Comparison of ENCODE assay signal across 15 cellular contexts in the genomic region with DNA sequence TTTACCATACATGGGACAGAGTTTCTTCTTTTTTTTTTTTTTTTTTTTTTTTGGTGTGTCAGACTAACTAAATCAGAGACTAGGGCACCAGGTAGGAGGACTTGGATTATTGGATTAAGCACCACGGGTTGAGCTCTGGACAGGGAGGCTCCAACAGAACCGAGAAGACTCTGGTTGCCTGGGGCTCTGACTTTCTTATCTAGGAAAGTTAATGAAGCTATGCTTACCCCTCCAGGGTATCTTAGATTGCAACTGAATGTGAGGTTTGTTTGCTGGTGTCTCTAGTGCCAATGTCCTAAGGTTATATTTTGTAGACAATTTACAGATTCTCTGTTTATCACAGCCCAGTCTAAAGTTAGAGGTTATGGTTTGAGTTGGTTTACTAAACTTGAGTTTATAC. TPM values are rescaled to one million over a fixed set of nuclear protein-coding genes. Genes with fewer than 3 reads are reported as not detected.
A peak's percentile ranks its signal among the peaks of the same experiment; 100 is the strongest.
DNase-seq lines count a peak whose midpoint lies in the region; ATAC-seq, FAIRE-seq and TF ChIP-seq lines count a peak whose summit lies in the region.
"Had no signal": no experiment of that assay in that cellular context is flagged by ENCODE, and none has a peak within 500 bp of the region (broad histone marks: within the 10 kb centered on the region; RNA-seq: fewer than 3 reads in every experiment).

No MANE protein-coding gene starts in this region.

- H3K36me3 ChIP-seq in BLaER1: no peaks in the 10 kb centered on the region
- H3K36me3 ChIP-seq in endodermal cell (ENCODE audit: control insufficient read depth, insufficient read depth, low read length): no peaks in the 10 kb centered on the region
- H3K36me3 ChIP-seq in psoas muscle (ENCODE audit: insufficient read depth in 1 of 2, low read depth in 1 of 2): no peaks in the 10 kb centered on the region
- no peaks in the 10 kb centered on the region for H3K36me3 ChIP-seq in suprapubic skin
- no peaks in the 10 kb centered on the region for H3K36me3 ChIP-seq in small intestine (ENCODE audit: control insufficient read depth in 2 of 2, insufficient read depth in 2 of 2, low read length in 2 of 2)

- 20 to 22% methylated on average over 1 to 2 of the region's 2 CpGs for WGBS in endodermal cell (ENCODE audit: insufficient coverage in 1 of 2, insufficient read length in 1 of 2), 2 experiments
- WGBS in psoas muscle, 3 donors: 46 to 61% (median 55%) methylated on average over 2 of the region's 2 CpGs
- WGBS in suprapubic skin: 25% methylated on average over 2 of the region's 2 CpGs
- 21 to 52% (median 40%) methylated on average over 2 of the region's 2 CpGs for WGBS in small intestine, 3 donors

- H3K27ac Mint-ChIP-seq in endodermal cell: peak overlapping the region; percentile 12
- H3K27ac Mint-ChIP-seq: CD14-positive monocyte; CD8-positive, alpha-beta T cell had no signal

- H3K9ac ChIP-seq in BLaER1 (no peak overlapping the region), endodermal cell (ENCODE audit: extremely low read depth, low read length, poor library complexity, severe bottlenecking) (no peak overlapping the region)

- DNase-seq in COLO829 (ENCODE audit: low spot score) (peak; percentile 12), endodermal cell (peak; percentile 52), psoas muscle (no peak), SHP77 treated with DMSO at 0.1 percent for 48 hours (lab: John Stamatoyannopoulos, UW) (no peak), suprapubic skin (ENCODE audit: low spot score in 2 of 2) (no peak), small intestine (no peak)
- DNase-seq: CD8-positive, alpha-beta T cell; DMS53; GOT3; H9 had no signal

- H3K4me3 ChIP-seq in BLaER1 (no peak overlapping the region), endodermal cell (ENCODE audit: low read length) (no peak overlapping the region), psoas muscle (no peak overlapping the region), suprapubic skin (no peak overlapping the region), small intestine (ENCODE audit: low read depth in 1 of 2, low read length in 2 of 2) (no peak overlapping the region)

- no peak for ATAC-seq in psoas muscle
- ATAC-seq: CD8-positive, alpha-beta T cell had no signal

- intact Hi-C loops in psoas muscle (cut with DNase I): no loop called here

- no peak for TF ChIP-seq POLR2A in suprapubic skin (IDR thresholded peaks at IDR 0.05)

- H3K36me3 Mint-ChIP-seq in endodermal cell (ENCODE audit: low read depth): no peaks in the 10 kb centered on the region
- H3K36me3 Mint-ChIP-seq: CD14-positive monocyte; CD8-positive, alpha-beta T cell; IgD-negative memory B cell had no signal

- H3K9me3 Mint-ChIP-seq in endodermal cell: no peaks in the 10 kb centered on the region
- H3K9me3 Mint-ChIP-seq: CD14-positive monocyte, H9 had no signal

- H3K27me3 Mint-ChIP-seq in endodermal cell (ENCODE audit: insufficient read depth): no peaks in the 10 kb centered on the region
- H3K27me3 Mint-ChIP-seq: B cell, IgD-negative memory B cell had no signal

- H3K9me3 ChIP-seq in BLaER1 (peaks cover 7% of the 10 kb centered on the region; the same call in 1 of the 2 replicates), endodermal cell (ENCODE audit: control insufficient read depth, low read length) (no peaks in the 10 kb centered on the region), psoas muscle (no peaks in the 10 kb centered on the region), suprapubic skin (no peaks in the 10 kb centered on the region), small intestine (ENCODE audit: control insufficient read depth, low read depth) (no peaks in the 10 kb centered on the region)

- no peak overlapping the region for H3K4me3 Mint-ChIP-seq in endodermal cell
- H3K4me3 Mint-ChIP-seq: B cell; CD14-positive monocyte; CD8-positive, alpha-beta T cell; H9 had no signal

- no peak for FAIRE-seq in small intestine (lab: Jason Lieb, UNC)
- FAIRE-seq: A204.1 had no signal

- no peak for TF ChIP-seq EP300 in suprapubic skin (IDR thresholded peaks at IDR 0.05)

- H3K4me1 Mint-ChIP-seq in endodermal cell: peaks cover 47% of the 10 kb centered on the region

- TF ChIP-seq CTCF in endodermal cell (conservative IDR thresholded peaks at IDR 0.05) (no peak), psoas muscle (IDR thresholded peaks at IDR 0.05) (no peak), suprapubic skin (IDR thresholded peaks at IDR 0.05) (no peak)

- no peaks in the 10 kb centered on the region for H4K20me1 ChIP-seq in BLaER1

- H3K27ac ChIP-seq in BLaER1: no peak overlapping the region
- H3K27ac ChIP-seq in endodermal cell (ENCODE audit: low read depth, low read length): no peak overlapping the region
- H3K27ac ChIP-seq in psoas muscle: peak overlapping the region; percentile 16
- no peak overlapping the region for H3K27ac ChIP-seq in suprapubic skin
- no peak overlapping the region for H3K27ac ChIP-seq in small intestine (ENCODE audit: low read depth in 1 of 2, low read length in 1 of 2)

- peaks cover 95% of the 10 kb centered on the region for H3K4me1 ChIP-seq in BLaER1
- peaks cover 18% of the 10 kb centered on the region for H3K4me1 ChIP-seq in endodermal cell (ENCODE audit: control insufficient read depth, insufficient read depth, low read length)
- H3K4me1 ChIP-seq in psoas muscle: no peaks in the 10 kb centered on the region
- no peaks in the 10 kb centered on the region for H3K4me1 ChIP-seq in suprapubic skin
- peaks cover 0 to 2% of the 10 kb centered on the region in 2 donors for H3K4me1 ChIP-seq in small intestine (ENCODE audit: control insufficient read depth in 2 of 2, insufficient read depth in 1 of 2, low read depth in 1 of 2, low read length in 1 of 2)

- H3K4me2 ChIP-seq in BLaER1: peak overlapping the region; percentile 77

- no peaks in the 10 kb centered on the region for H3K27me3 ChIP-seq in BLaER1
- H3K27me3 ChIP-seq in endodermal cell (ENCODE audit: control insufficient read depth, insufficient read depth, low read length, poor library complexity, severe bottlenecking): no peaks in the 10 kb centered on the region
- no peaks in the 10 kb centered on the region for H3K27me3 ChIP-seq in psoas muscle (ENCODE audit: insufficient read depth in 3 of 3, low read length in 2 of 3)
- H3K27me3 ChIP-seq in suprapubic skin: no peaks in the 10 kb centered on the region
- peaks cover 0 to 2% of the 10 kb centered on the region in 2 donors for H3K27me3 ChIP-seq in small intestine (ENCODE audit: control insufficient read depth in 2 of 2, insufficient read depth in 2 of 2, low read length in 2 of 2)

RNA-seq across cellular contexts. Expression of gene ETS1, which starts 18.1 kb away (rescaled TPM):
- total RNA-seq in endodermal cell (10 to 100 TPM; 34.3 to 36.4 TPM), psoas muscle (10 to 100 TPM; 19.3 to 32.4 (median 27.1) TPM), suprapubic skin (10 to 100 TPM; 21.7 to 42.6 (median 33.7) TPM)
- polyA plus RNA-seq in endodermal cell (2013, experiment 1 of 2): 24.1 TPM
- polyA plus RNA-seq in endodermal cell (2013, experiment 2 of 2): 23.3 TPM
- polyA plus RNA-seq in psoas muscle (10 to 100 TPM in 2 of 3 donors, 1 to 10 TPM in 1; 8.5 to 13.9 (median 12.6) TPM), small intestine (10 to 100 TPM in 2 of 3 donors, 1 to 10 TPM in 1; 5.1 to 28.0 (median 13.8) TPM)

Comparison
In these comparisons a context has a peak if more than half of its experiments do, and no peak if none do; other contexts are left out.
1. DNase-seq: peak in COLO829 (single experiment) and endodermal cell (single experiment); none in psoas muscle (0 of 2), SHP77 treated with DMSO at 0.1 percent for 48 hours (single experiment), suprapubic skin (0 of 2) and small intestine (single experiment).